Comparison of ENCODE assay signal across 2 cellular contexts in genomic region chr1:181730606-181731005, GRCh38.
"Had no signal": no experiment of that assay in that cellular context is flagged by ENCODE, and none has a peak within 500 bp of the region (broad histone marks: within the 10 kb centered on the region; RNA-seq: fewer than 3 reads in every experiment).

No MANE protein-coding gene starts in this region.

- DNase-seq: GDM1 had no signal

- H3K4me3 ChIP-seq: GM12878 had no signal

- ATAC-seq: GM12878 had no signal
